2 cellular contexts compared by ENCODE assay signal in genomic region chr12:71063087-71063486, GRCh38.
TF ChIP-seq lines count a peak whose summit lies in the region.

No MANE protein-coding gene starts in this region.

TF ChIP-seq in K562, 482 proteins besides CTCF, POLR2A, EP300 and RAD21 (continued from another document):
- TF ChIP-seq, protein P1, sequence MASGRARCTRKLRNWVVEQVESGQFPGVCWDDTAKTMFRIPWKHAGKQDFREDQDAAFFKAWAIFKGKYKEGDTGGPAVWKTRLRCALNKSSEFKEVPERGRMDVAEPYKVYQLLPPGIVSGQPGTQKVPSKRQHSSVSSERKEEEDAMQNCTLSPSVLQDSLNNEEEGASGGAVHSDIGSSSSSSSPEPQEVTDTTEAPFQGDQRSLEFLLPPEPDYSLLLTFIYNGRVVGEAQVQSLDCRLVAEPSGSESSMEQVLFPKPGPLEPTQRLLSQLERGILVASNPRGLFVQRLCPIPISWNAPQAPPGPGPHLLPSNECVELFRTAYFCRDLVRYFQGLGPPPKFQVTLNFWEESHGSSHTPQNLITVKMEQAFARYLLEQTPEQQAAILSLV (tag; IDR thresholded peaks at IDR 0.05), result 0 out of 2 replicates have a peak, but pooled peaks have one; percentile 34
- TF ChIP-seq E2F3 (CRISPR knock-in tag; IDR thresholded peaks at IDR 0.05), result no peak
- no peak for TF ChIP-seq NR2C1 (IDR thresholded peaks at IDR 0.05)
- no peak for TF ChIP-seq NR2C1 (tag; IDR thresholded peaks at IDR 0.05)
- no peak for TF ChIP-seq CEBPG (CRISPR knock-in tag; IDR thresholded peaks at IDR 0.05)
- peak; percentile 66 to 88 for TF ChIP-seq CEBPG (tag; conservative IDR thresholded peaks at IDR 0.05 in 1 of 2, IDR thresholded peaks at IDR 0.05 in 1 of 2)

TF ChIP-seq in GM23338, 12 proteins besides CTCF, POLR2A, EP300 and RAD21 (continued from another document):
- TF ChIP-seq ETS1 (IDR thresholded peaks at IDR 0.05) (no peak), EZH2phosphoT487 (IDR thresholded peaks at IDR 0.05; ENCODE audit: unreplicated experiment) (no peak), NANOG (IDR thresholded peaks at IDR 0.05; ENCODE audit: borderline replicate concordance) (no peak), ZNF114 (CRISPR knock-in tag; IDR thresholded peaks at IDR 0.05) (no peak)
- TF ChIP-seq, protein P2, sequence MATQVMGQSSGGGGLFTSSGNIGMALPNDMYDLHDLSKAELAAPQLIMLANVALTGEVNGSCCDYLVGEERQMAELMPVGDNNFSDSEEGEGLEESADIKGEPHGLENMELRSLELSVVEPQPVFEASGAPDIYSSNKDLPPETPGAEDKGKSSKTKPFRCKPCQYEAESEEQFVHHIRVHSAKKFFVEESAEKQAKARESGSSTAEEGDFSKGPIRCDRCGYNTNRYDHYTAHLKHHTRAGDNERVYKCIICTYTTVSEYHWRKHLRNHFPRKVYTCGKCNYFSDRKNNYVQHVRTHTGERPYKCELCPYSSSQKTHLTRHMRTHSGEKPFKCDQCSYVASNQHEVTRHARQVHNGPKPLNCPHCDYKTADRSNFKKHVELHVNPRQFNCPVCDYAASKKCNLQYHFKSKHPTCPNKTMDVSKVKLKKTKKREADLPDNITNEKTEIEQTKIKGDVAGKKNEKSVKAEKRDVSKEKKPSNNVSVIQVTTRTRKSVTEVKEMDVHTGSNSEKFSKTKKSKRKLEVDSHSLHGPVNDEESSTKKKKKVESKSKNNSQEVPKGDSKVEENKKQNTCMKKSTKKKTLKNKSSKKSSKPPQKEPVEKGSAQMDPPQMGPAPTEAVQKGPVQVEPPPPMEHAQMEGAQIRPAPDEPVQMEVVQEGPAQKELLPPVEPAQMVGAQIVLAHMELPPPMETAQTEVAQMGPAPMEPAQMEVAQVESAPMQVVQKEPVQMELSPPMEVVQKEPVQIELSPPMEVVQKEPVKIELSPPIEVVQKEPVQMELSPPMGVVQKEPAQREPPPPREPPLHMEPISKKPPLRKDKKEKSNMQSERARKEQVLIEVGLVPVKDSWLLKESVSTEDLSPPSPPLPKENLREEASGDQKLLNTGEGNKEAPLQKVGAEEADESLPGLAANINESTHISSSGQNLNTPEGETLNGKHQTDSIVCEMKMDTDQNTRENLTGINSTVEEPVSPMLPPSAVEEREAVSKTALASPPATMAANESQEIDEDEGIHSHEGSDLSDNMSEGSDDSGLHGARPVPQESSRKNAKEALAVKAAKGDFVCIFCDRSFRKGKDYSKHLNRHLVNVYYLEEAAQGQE (IDR thresholded peaks at IDR 0.05; ENCODE audit: unreplicated experiment), result no peak
TF ChIP-seq in GM23338: peak in this region for 0.
